ENCODE assay signal across 28 cellular contexts in the genomic region with DNA sequence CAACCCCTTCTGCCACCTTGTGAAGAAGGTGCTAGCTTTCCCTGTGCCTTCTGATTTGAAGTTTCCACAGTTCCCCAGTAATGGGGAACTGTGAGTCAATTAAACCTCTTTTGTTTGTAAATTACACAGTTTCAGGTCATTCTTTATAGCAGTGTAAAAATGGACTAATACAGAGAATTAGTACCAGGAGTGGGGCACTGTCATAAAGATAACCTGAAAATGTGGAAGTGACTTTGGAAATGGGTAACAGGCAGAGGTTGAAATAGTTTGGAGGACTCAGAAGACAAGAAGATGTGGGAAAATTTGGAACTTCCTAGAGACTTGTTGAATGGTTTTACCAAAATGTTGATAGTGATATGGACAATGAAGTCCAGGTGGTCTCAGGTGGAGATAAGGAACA.
"Had no signal": no experiment of that assay in that cellular context is flagged by ENCODE, and none has a peak within 500 bp of the region (broad histone marks: within the 10 kb centered on the region; RNA-seq: fewer than 3 reads in every experiment).

No MANE protein-coding gene starts in this region.

- H3K4me3 ChIP-seq: colonic mucosa, coronary artery, dorsolateral prefrontal cortex, esophagus muscularis mucosa, esophagus squamous epithelium, gastrocnemius medialis, gastroesophageal sphincter, heart left ventricle, heart right ventricle had no signal

- FAIRE-seq: colon, endometrium, endothelial cell of umbilical vein, frontal cortex had no signal

- H3K4me1 ChIP-seq: colonic mucosa, esophagus muscularis mucosa, esophagus squamous epithelium, foreskin keratinocyte, gastrocnemius medialis, gastroesophageal sphincter, heart right ventricle had no signal

- H3K36me3 ChIP-seq: colonic mucosa, esophagus muscularis mucosa, esophagus squamous epithelium, gastrocnemius medialis, gastroesophageal sphincter, heart left ventricle, heart right ventricle had no signal

- ATAC-seq: effector memory CD8-positive, alpha-beta T cell; esophagus mucosa; foreskin keratinocyte; gastrocnemius medialis; gastroesophageal sphincter; heart left ventricle; heart right ventricle had no signal

- H3K27ac ChIP-seq: colonic mucosa, coronary artery, dorsolateral prefrontal cortex, epithelial cell of prostate, esophagus muscularis mucosa, esophagus squamous epithelium, foreskin keratinocyte, gastrocnemius medialis, gastroesophageal sphincter, heart left ventricle, heart right ventricle had no signal

- H3K27me3 ChIP-seq: colonic mucosa, esophagus muscularis mucosa, esophagus squamous epithelium, foreskin keratinocyte, gastrocnemius medialis, gastroesophageal sphincter, heart left ventricle, heart right ventricle had no signal

- DNase-seq: colonic mucosa; cortex of kidney; dermis blood vessel endothelial cell; dorsolateral prefrontal cortex; effector CD4-positive, alpha-beta T cell; effector CD8-positive, alpha-beta T cell; effector memory CD4-positive, alpha-beta T cell; effector memory CD8-positive, alpha-beta T cell; endodermal cell; erythroblast; esophagus squamous epithelium; foreskin fibroblast; foreskin keratinocyte; foreskin melanocyte; gastrocnemius medialis; glutamatergic neuron; head of caudate nucleus; heart left ventricle; heart right ventricle had no signal

- H3K9me3 ChIP-seq: colonic mucosa, esophagus muscularis mucosa, esophagus squamous epithelium, gastrocnemius medialis, gastroesophageal sphincter, heart left ventricle had no signal
